17 cellular contexts compared by ENCODE assay signal in the genomic region with DNA sequence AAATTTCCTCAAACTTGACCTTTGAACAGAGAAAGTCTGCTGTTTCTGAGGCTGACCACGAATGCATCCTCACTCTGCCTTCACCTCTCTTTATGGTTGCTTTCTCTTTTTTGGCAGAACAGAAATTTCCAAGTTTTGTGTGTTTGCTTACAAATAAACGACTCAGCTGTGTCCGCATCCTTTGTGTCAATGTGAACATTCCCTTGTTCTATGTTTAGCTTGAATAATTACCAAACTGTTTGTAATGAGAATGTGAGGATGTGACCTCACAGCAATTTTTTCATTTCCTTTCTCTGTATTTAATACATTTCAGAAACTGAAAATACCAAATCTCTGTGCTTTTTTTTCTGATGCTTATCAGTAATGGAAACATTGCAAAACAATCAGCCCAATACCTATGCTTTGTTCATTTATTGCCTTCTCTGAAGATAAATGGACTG.
"Had no signal": no experiment of that assay in that cellular context is flagged by ENCODE, and none has a peak within 500 bp of the region (broad histone marks: within the 10 kb centered on the region; RNA-seq: fewer than 3 reads in every experiment).

No MANE protein-coding gene starts in this region.

- H3K9me3 Mint-ChIP-seq: activated B cell treated with CpG ODN at 0.5 μM for 24 hours; activated CD4-positive, alpha-beta T cell treated with anti-CD3 and anti-CD28 coated beads, Interleukin-2, amount 10 ng/mL, durations not matched to agents 24 days and 14 days; activated naive CD8-positive, alpha-beta T cell treated with anti-CD3 and anti-CD28 coated beads, Interleukin-2, amount 10 ng/mL, durations not matched to agents 7 days and 5 days; activated T-cell treated with anti-CD3 and anti-CD28 coated beads, Interleukin-2, amount 50 U/mL, for 72 hours; mesothelial cell of epicardium had no signal

- H3K27me3 Mint-ChIP-seq: activated B cell treated with CpG ODN at 0.5 μM for 24 hours; activated CD4-positive, alpha-beta T cell treated with anti-CD3 and anti-CD28 coated beads, Interleukin-2, amount 10 ng/mL, durations not matched to agents 24 days and 14 days; activated naive CD8-positive, alpha-beta T cell treated with anti-CD3 and anti-CD28 coated beads, Interleukin-2, amount 10 ng/mL, durations not matched to agents 7 days and 5 days had no signal

- DNase-seq: activated B cell treated with CpG ODN at 0.5 μM for 24 hours; activated CD4-positive, alpha-beta T cell treated with anti-CD3 and anti-CD28 coated beads, Interleukin-2, amount 10 ng/mL, durations not matched to agents 24 days and 14 days; activated CD8-positive, alpha-beta memory T cell treated with anti-CD3 and anti-CD28 coated beads, Interleukin-2, amount 50 U/mL, for 48 hours; activated gamma-delta T cell; activated naive CD8-positive, alpha-beta T cell treated with anti-CD3 and anti-CD28 coated beads, Interleukin-2, amount 10 ng/mL, durations not matched to agents 7 days and 5 days; activated T-cell treated with anti-CD3 and anti-CD28 coated beads, Interleukin-2, amount 50 U/mL, for 72 hours; aorta; heart left ventricle; immature natural killer cell; left colon; lower lobe of right lung; sigmoid colon; spleen; thyroid gland had no signal

- ATAC-seq: activated T-cell treated with anti-CD3 and anti-CD28 coated beads, Interleukin-2, amount 50 U/mL, for 72 hours; heart left ventricle; left colon; lower lobe of right lung had no signal

- H3K4me3 ChIP-seq: breast epithelium, heart left ventricle, lower lobe of right lung, sigmoid colon, spleen, thyroid gland had no signal

- H3K27ac Mint-ChIP-seq: activated B cell treated with CpG ODN at 0.5 μM for 24 hours; activated CD4-positive, alpha-beta T cell treated with anti-CD3 and anti-CD28 coated beads, Interleukin-2, amount 10 ng/mL, durations not matched to agents 24 days and 14 days; activated naive CD8-positive, alpha-beta T cell treated with anti-CD3 and anti-CD28 coated beads, Interleukin-2, amount 10 ng/mL, durations not matched to agents 7 days and 5 days; activated T-cell treated with anti-CD3 and anti-CD28 coated beads, Interleukin-2, amount 50 U/mL, for 72 hours; immature natural killer cell; mesothelial cell of epicardium; T-helper 2 cell treated with Interferon-gamma antibody and Interleukin-4, amounts not matched to agents 5 μg/mL and 100 μg/mL, for 36 hours had no signal

- H3K27ac ChIP-seq: breast epithelium, heart left ventricle, lower lobe of right lung, sigmoid colon, spleen, thyroid gland had no signal

- H3K36me3 ChIP-seq: breast epithelium, heart left ventricle, lower lobe of right lung, sigmoid colon, spleen, thyroid gland had no signal

- H3K36me3 Mint-ChIP-seq: activated naive CD8-positive, alpha-beta T cell treated with anti-CD3 and anti-CD28 coated beads, Interleukin-2, amount 10 ng/mL, durations not matched to agents 7 days and 5 days; immature natural killer cell; mesothelial cell of epicardium had no signal

- H3K4me1 ChIP-seq: breast epithelium, lower lobe of right lung, sigmoid colon, spleen, thyroid gland had no signal

- H3K9me3 ChIP-seq: breast epithelium, heart left ventricle, lower lobe of right lung, sigmoid colon, spleen, thyroid gland had no signal

- H3K27me3 ChIP-seq: breast epithelium, heart left ventricle, sigmoid colon, spleen, thyroid gland had no signal

- H3K4me1 Mint-ChIP-seq: activated B cell treated with CpG ODN at 0.5 μM for 24 hours; activated CD4-positive, alpha-beta T cell treated with anti-CD3 and anti-CD28 coated beads, Interleukin-2, amount 10 ng/mL, durations not matched to agents 24 days and 14 days; activated naive CD8-positive, alpha-beta T cell treated with anti-CD3 and anti-CD28 coated beads, Interleukin-2, amount 10 ng/mL, durations not matched to agents 7 days and 5 days; immature natural killer cell had no signal

- H3K4me3 Mint-ChIP-seq: activated B cell treated with CpG ODN at 0.5 μM for 24 hours; activated CD4-positive, alpha-beta T cell treated with anti-CD3 and anti-CD28 coated beads, Interleukin-2, amount 10 ng/mL, durations not matched to agents 24 days and 14 days; activated naive CD8-positive, alpha-beta T cell treated with anti-CD3 and anti-CD28 coated beads, Interleukin-2, amount 10 ng/mL, durations not matched to agents 7 days and 5 days; activated T-cell treated with anti-CD3 and anti-CD28 coated beads, Interleukin-2, amount 50 U/mL, for 72 hours; mesothelial cell of epicardium; T-helper 2 cell treated with Interferon-gamma antibody and Interleukin-4, amounts not matched to agents 5 μg/mL and 100 μg/mL, for 36 hours had no signal
